12 cellular contexts compared by ENCODE assay signal in genomic region chr7:29606287-29606721, GRCh38. TPM values are rescaled to one million over a fixed set of nuclear protein-coding genes. Genes with fewer than 3 reads are reported as not detected.
DNase-seq lines count a peak whose midpoint lies in the region; ATAC-seq and TF ChIP-seq lines count a peak whose summit lies in the region.
"Had no signal": no experiment of that assay in that cellular context is flagged by ENCODE, and none has a peak within 500 bp of the region (broad histone marks: within the 10 kb centered on the region; RNA-seq: fewer than 3 reads in every experiment).

No MANE protein-coding gene starts in this region.

- no peaks in the 10 kb centered on the region for H3K9me3 ChIP-seq in left lung

- H3K4me3 Mint-ChIP-seq in brain (no peak overlapping the region), natural killer cell (no peak overlapping the region)
- H3K4me3 Mint-ChIP-seq in activated T-helper 2 cell treated with anti-CD3 and anti-CD28 coated beads, Interferon-gamma antibody, Interleukin-2, Interleukin-4, amounts not matched to agents 10 μg/mL and 5 μg/mL and 100 μg/mL, durations not matched to agents 14 hours and 24 hours and 36 hours (ENCODE audit: low read depth): no peak overlapping the region
- H3K4me3 Mint-ChIP-seq: B cell; stimulated activated naive B cell treated with anti-CD40 and anti-IgM and Interleukin-4, amounts not matched to agents 10 μg/mL and 1 μg/mL and 100 μg/mL, for 72 hours had no signal

- DNase-seq in AG08396 (ENCODE audit: low spot score) (peak; percentile 19), LoVo (ENCODE audit: low spot score) (peak; percentile 90), left lung (no peak), foreskin melanocyte (no peak), natural killer cell (no peak), HEK293T (ENCODE audit: extremely low spot score) (no peak)
- no peak for DNase-seq in activated T-helper 2 cell treated with anti-CD3 and anti-CD28 coated beads, Interferon-gamma antibody, Interleukin-2, Interleukin-4, amounts not matched to agents 10 μg/mL and 5 μg/mL and 100 μg/mL, durations not matched to agents 14 hours and 24 hours and 36 hours (ENCODE audit: low spot score)
- DNase-seq: IMR-90; stimulated activated naive B cell treated with anti-CD40 and anti-IgM and Interleukin-4, amounts not matched to agents 10 μg/mL and 1 μg/mL and 100 μg/mL, for 72 hours had no signal

- CTCF ChIA-PET in HEK293T (lab: Yijun Ruan, JAX): no interaction called here

- H3K36me3 Mint-ChIP-seq in brain: no peaks in the 10 kb centered on the region
- no peaks in the 10 kb centered on the region for H3K36me3 Mint-ChIP-seq in natural killer cell
- H3K36me3 Mint-ChIP-seq in activated T-helper 2 cell treated with anti-CD3 and anti-CD28 coated beads, Interferon-gamma antibody, Interleukin-2, Interleukin-4, amounts not matched to agents 10 μg/mL and 5 μg/mL and 100 μg/mL, durations not matched to agents 14 hours and 24 hours and 36 hours (ENCODE audit: low read depth): no peaks in the 10 kb centered on the region
- H3K36me3 Mint-ChIP-seq: stimulated activated naive B cell treated with anti-CD40 and anti-IgM and Interleukin-4, amounts not matched to agents 10 μg/mL and 1 μg/mL and 100 μg/mL, for 72 hours had no signal

- POLR2A ChIA-PET in HEK293T (lab: Yijun Ruan, JAX): no interaction called here

- H3K27me3 ChIP-seq in left lung: peaks cover 0 to 5% of the 10 kb centered on the region in 2 donors

- H3K27ac ChIP-seq in left lung: no peak overlapping the region

- intact Hi-C loops in left lung (cut with DNase I) (no loop called here), natural killer cell (cut with micrococcal nuclease) (no loop called here)
- intact Hi-C loops in activated T-helper 2 cell treated with anti-CD3 and anti-CD28 coated beads, Interferon-gamma antibody, Interleukin-2, Interleukin-4, amounts not matched to agents 10 μg/mL and 5 μg/mL and 100 μg/mL, durations not matched to agents 14 hours and 24 hours and 36 hours (cut with micrococcal nuclease): no loop called here

- H3K9me3 Mint-ChIP-seq in brain (peaks cover 0 to 4% (median 4%) of the 10 kb centered on the region in 5 experiments), natural killer cell (peaks cover 0 to 2% of the 10 kb centered on the region in 2 donors)
- no peaks in the 10 kb centered on the region for H3K9me3 Mint-ChIP-seq in activated T-helper 2 cell treated with anti-CD3 and anti-CD28 coated beads, Interferon-gamma antibody, Interleukin-2, Interleukin-4, amounts not matched to agents 10 μg/mL and 5 μg/mL and 100 μg/mL, durations not matched to agents 14 hours and 24 hours and 36 hours

- H3K27me3 Mint-ChIP-seq in brain (no peaks in the 10 kb centered on the region), natural killer cell (ENCODE audit: low read depth in 2 of 2) (peaks cover 11% of the 10 kb centered on the region in 2 donors)
- H3K27me3 Mint-ChIP-seq in activated T-helper 2 cell treated with anti-CD3 and anti-CD28 coated beads, Interferon-gamma antibody, Interleukin-2, Interleukin-4, amounts not matched to agents 10 μg/mL and 5 μg/mL and 100 μg/mL, durations not matched to agents 14 hours and 24 hours and 36 hours (ENCODE audit: low read depth): peaks cover 1% of the 10 kb centered on the region

- TF ChIP-seq CTCF in brain (conservative IDR thresholded peaks at IDR 0.05) (no peak), left lung (IDR thresholded peaks at IDR 0.05) (no peak), natural killer cell (IDR thresholded peaks at IDR 0.05) (no peak)

- H3K27ac Mint-ChIP-seq in brain (peak overlapping the region in 3 of 5 experiments; percentile 31 to 73 (median 56)), natural killer cell (no peak overlapping the region)
- H3K27ac Mint-ChIP-seq in activated T-helper 2 cell treated with anti-CD3 and anti-CD28 coated beads, Interferon-gamma antibody, Interleukin-2, Interleukin-4, amounts not matched to agents 10 μg/mL and 5 μg/mL and 100 μg/mL, durations not matched to agents 14 hours and 24 hours and 36 hours: no peak overlapping the region
- H3K27ac Mint-ChIP-seq: B cell; stimulated activated naive B cell treated with anti-CD40 and anti-IgM and Interleukin-4, amounts not matched to agents 10 μg/mL and 1 μg/mL and 100 μg/mL, for 72 hours had no signal

- H3K36me3 ChIP-seq in left lung: no peaks in the 10 kb centered on the region

- no peaks in the 10 kb centered on the region for H3K4me1 ChIP-seq in left lung

- no peak overlapping the region for H3K4me3 ChIP-seq in left lung

- ATAC-seq in left lung (peak; percentile 36), natural killer cell (no peak)
- ATAC-seq: stimulated activated naive B cell treated with anti-CD40 and anti-IgM and Interleukin-4, amounts not matched to agents 10 μg/mL and 1 μg/mL and 100 μg/mL, for 72 hours had no signal

- H3K4me1 Mint-ChIP-seq in brain: peaks cover 13% of the 10 kb centered on the region
- H3K4me1 Mint-ChIP-seq in natural killer cell: no peaks in the 10 kb centered on the region
- H3K4me1 Mint-ChIP-seq in activated T-helper 2 cell treated with anti-CD3 and anti-CD28 coated beads, Interferon-gamma antibody, Interleukin-2, Interleukin-4, amounts not matched to agents 10 μg/mL and 5 μg/mL and 100 μg/mL, durations not matched to agents 14 hours and 24 hours and 36 hours (ENCODE audit: low read depth): no peaks in the 10 kb centered on the region
- H3K4me1 Mint-ChIP-seq: stimulated activated naive B cell treated with anti-CD40 and anti-IgM and Interleukin-4, amounts not matched to agents 10 μg/mL and 1 μg/mL and 100 μg/mL, for 72 hours had no signal

TF ChIP-seq in HEK293T, 16 proteins besides CTCF, POLR2A, EP300 and RAD21:
- TF ChIP-seq FOXA1 (IDR thresholded peaks at IDR 0.05): no peak
- no peak for TF ChIP-seq HDGF (IDR thresholded peaks at IDR 0.05; ENCODE audit: borderline replicate concordance)
- TF ChIP-seq LEF1 (IDR thresholded peaks at IDR 0.05; ENCODE audit: borderline replicate concordance): no peak
- TF ChIP-seq NFRKB (IDR thresholded peaks at IDR 0.05): no peak
- no peak for TF ChIP-seq BHLHE40 (IDR thresholded peaks at IDR 0.05; ENCODE audit: borderline replicate concordance)
- no peak for TF ChIP-seq ELF4 (IDR thresholded peaks at IDR 0.05)
- TF ChIP-seq, protein P1, sequence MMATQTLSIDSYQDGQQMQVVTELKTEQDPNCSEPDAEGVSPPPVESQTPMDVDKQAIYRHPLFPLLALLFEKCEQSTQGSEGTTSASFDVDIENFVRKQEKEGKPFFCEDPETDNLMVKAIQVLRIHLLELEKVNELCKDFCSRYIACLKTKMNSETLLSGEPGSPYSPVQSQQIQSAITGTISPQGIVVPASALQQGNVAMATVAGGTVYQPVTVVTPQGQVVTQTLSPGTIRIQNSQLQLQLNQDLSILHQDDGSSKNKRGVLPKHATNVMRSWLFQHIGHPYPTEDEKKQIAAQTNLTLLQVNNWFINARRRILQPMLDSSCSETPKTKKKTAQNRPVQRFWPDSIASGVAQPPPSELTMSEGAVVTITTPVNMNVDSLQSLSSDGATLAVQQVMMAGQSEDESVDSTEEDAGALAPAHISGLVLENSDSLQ (IDR thresholded peaks at IDR 0.05): no peak
- TF ChIP-seq CTBP1 (IDR thresholded peaks at IDR 0.05; ENCODE audit: borderline replicate concordance): no peak
- no peak for TF ChIP-seq SUZ12 (IDR thresholded peaks at IDR 0.05)
- no peak for TF ChIP-seq TARDBP (IDR thresholded peaks at IDR 0.05)

RNA-seq across cellular contexts. Expression of gene PRR15, which starts 42.7 kb away (rescaled TPM):
- polyA plus RNA-seq in brain (ENCODE audit: insufficient read depth, low read depth, low replicate concordance): 0.19 TPM
- total RNA-seq in left lung (1 to 10 TPM in 1 of 2 donors, under 1 TPM in 1; 0.15 to 1.8 TPM), natural killer cell (not detected)
- not detected in 2 replicates for total RNA-seq in activated T-helper 2 cell treated with anti-CD3 and anti-CD28 coated beads, Interferon-gamma antibody, Interleukin-2, Interleukin-4, amounts not matched to agents 10 μg/mL and 5 μg/mL and 100 μg/mL, durations not matched to agents 14 hours and 24 hours and 36 hours
- total RNA-seq: B cell, IMR-90, skeletal muscle tissue had no signal
- polyA plus RNA-seq: IMR-90 had no signal

Comparison
In these comparisons a context has a peak if more than half of its experiments do, and no peak if none do; other contexts are left out.
1. DNase-seq: peak in AG08396 (single experiment) and LoVo (single experiment); none in left lung (0 of 2), foreskin melanocyte (single experiment), natural killer cell (single experiment), HEK293T (single experiment) and activated T-helper 2 cell treated with anti-CD3 and anti-CD28 coated beads, Interferon-gamma antibody, Interleukin-2, Interleukin-4, amounts not matched to agents 10 μg/mL and 5 μg/mL and 100 μg/mL, durations not matched to agents 14 hours and 24 hours and 36 hours (single experiment).
2. H3K27ac Mint-ChIP-seq: peak in brain (3 of 5); none in natural killer cell (0 of 2) and activated T-helper 2 cell treated with anti-CD3 and anti-CD28 coated beads, Interferon-gamma antibody, Interleukin-2, Interleukin-4, amounts not matched to agents 10 μg/mL and 5 μg/mL and 100 μg/mL, durations not matched to agents 14 hours and 24 hours and 36 hours (single experiment).